16 cellular contexts compared by ENCODE assay signal in genomic region chr16:27771201-27771910, GRCh38.
DNase-seq lines count a peak whose midpoint lies in the region; ATAC-seq and TF ChIP-seq lines count a peak whose summit lies in the region.
"Had no signal": no experiment of that assay in that cellular context is flagged by ENCODE, and none has a peak within 500 bp of the region (broad histone marks: within the 10 kb centered on the region; RNA-seq: fewer than 3 reads in every experiment).

No MANE protein-coding gene starts in this region.

- peak; percentile 27 for ATAC-seq in aorta (ENCODE audit: low FRiP score)
- ATAC-seq: CD8-positive, alpha-beta T cell; K562 had no signal

- no peaks in the 10 kb centered on the region for H3K9me3 Mint-ChIP-seq in nephron progenitor cell
- no peaks in the 10 kb centered on the region for H3K9me3 Mint-ChIP-seq in activated T-helper 1 cell treated with anti-CD3 and anti-CD28 coated beads, Interleukin-12 subunit alpha, Interleukin-12 subunit beta, Interleukin-2, Interleukin-4 antibody, amounts not matched to agents 30 ng/mL and 10 ng/mL and 1 ng/mL, durations not matched to agents 14 hours and 24 hours and 36 hours
- H3K9me3 Mint-ChIP-seq: CD8-positive, alpha-beta T cell had no signal

- H3K9me3 ChIP-seq in aorta (ENCODE audit: control insufficient read depth, low read length): no peaks in the 10 kb centered on the region

- no peaks in the 10 kb centered on the region for H3K27me3 ChIP-seq in dorsolateral prefrontal cortex
- H3K27me3 ChIP-seq in aorta (ENCODE audit: control insufficient read depth in 1 of 2, insufficient read depth in 2 of 2, low read length in 1 of 2): no peaks in the 10 kb centered on the region

- no peaks in the 10 kb centered on the region for H3K27me3 Mint-ChIP-seq in nephron progenitor cell (ENCODE audit: low read depth, poor library complexity)
- no peaks in the 10 kb centered on the region for H3K27me3 Mint-ChIP-seq in activated T-helper 1 cell treated with anti-CD3 and anti-CD28 coated beads, Interleukin-12 subunit alpha, Interleukin-12 subunit beta, Interleukin-2, Interleukin-4 antibody, amounts not matched to agents 30 ng/mL and 10 ng/mL and 1 ng/mL, durations not matched to agents 14 hours and 24 hours and 36 hours (ENCODE audit: insufficient read depth)
- H3K27me3 Mint-ChIP-seq: B cell had no signal

- H3K27ac ChIP-seq in RWPE1 (peak overlapping the region; percentile 90), dorsolateral prefrontal cortex (peak overlapping the region in 39 of 59 donors; percentile 1 to 74 (median 41)), aorta (ENCODE audit: low read depth in 1 of 2, low read length in 2 of 2) (peak overlapping the region in 1 of 2 donors; percentile 76)
- H3K27ac ChIP-seq: HL-60 had no signal

- H3K4me3 ChIP-seq in dorsolateral prefrontal cortex (no peak overlapping the region), aorta (ENCODE audit: low read length in 2 of 2) (no peak overlapping the region)
- H3K4me3 ChIP-seq: K562 had no signal

- no peaks in the 10 kb centered on the region for H3K36me3 ChIP-seq in aorta (ENCODE audit: control insufficient read depth in 1 of 2, insufficient read depth in 2 of 2, low read length in 1 of 2)

- CTCF ChIA-PET in RWPE1 (lab: Yijun Ruan, JAX): interaction anchor here (1.0 kb wide), 1 partner anchor 8 kb away, joined by 3 read pairs; no protein-coding TSS in a partner anchor

- no peaks in the 10 kb centered on the region for H3K4me1 ChIP-seq in aorta (ENCODE audit: control insufficient read depth in 1 of 2, insufficient read depth in 2 of 2, low read length in 2 of 2)

- peaks cover 24% of the 10 kb centered on the region for H3K36me3 Mint-ChIP-seq in nephron progenitor cell (ENCODE audit: low read depth)
- no peaks in the 10 kb centered on the region for H3K36me3 Mint-ChIP-seq in activated T-helper 1 cell treated with anti-CD3 and anti-CD28 coated beads, Interleukin-12 subunit alpha, Interleukin-12 subunit beta, Interleukin-2, Interleukin-4 antibody, amounts not matched to agents 30 ng/mL and 10 ng/mL and 1 ng/mL, durations not matched to agents 14 hours and 24 hours and 36 hours (ENCODE audit: low read depth)

- H3K4me1 Mint-ChIP-seq in nephron progenitor cell: peaks cover 5% of the 10 kb centered on the region
- no peaks in the 10 kb centered on the region for H3K4me1 Mint-ChIP-seq in activated T-helper 1 cell treated with anti-CD3 and anti-CD28 coated beads, Interleukin-12 subunit alpha, Interleukin-12 subunit beta, Interleukin-2, Interleukin-4 antibody, amounts not matched to agents 30 ng/mL and 10 ng/mL and 1 ng/mL, durations not matched to agents 14 hours and 24 hours and 36 hours (ENCODE audit: low read depth)
- H3K4me1 Mint-ChIP-seq: B cell had no signal

- no peak overlapping the region for H3K4me3 Mint-ChIP-seq in nephron progenitor cell
- H3K4me3 Mint-ChIP-seq in activated T-helper 1 cell treated with anti-CD3 and anti-CD28 coated beads, Interleukin-12 subunit alpha, Interleukin-12 subunit beta, Interleukin-2, Interleukin-4 antibody, amounts not matched to agents 30 ng/mL and 10 ng/mL and 1 ng/mL, durations not matched to agents 14 hours and 24 hours and 36 hours: no peak overlapping the region
- H3K4me3 Mint-ChIP-seq: B cell; CD8-positive, alpha-beta T cell had no signal

- peak overlapping the region; percentile 88 for H3K27ac Mint-ChIP-seq in nephron progenitor cell
- no peak overlapping the region for H3K27ac Mint-ChIP-seq in activated T-helper 1 cell treated with anti-CD3 and anti-CD28 coated beads, Interleukin-12 subunit alpha, Interleukin-12 subunit beta, Interleukin-2, Interleukin-4 antibody, amounts not matched to agents 30 ng/mL and 10 ng/mL and 1 ng/mL, durations not matched to agents 14 hours and 24 hours and 36 hours
- H3K27ac Mint-ChIP-seq: B cell; CD8-positive, alpha-beta T cell had no signal

- no peak for DNase-seq in RWPE1 (ENCODE audit: low spot score)
- DNase-seq in dorsolateral prefrontal cortex: no peak
- DNase-seq in nephron progenitor cell: no peak
- DNase-seq in aorta: peak in 1 of 2 donors; percentile 76
- no peak for DNase-seq in NCI-H2196 treated with DMSO at 0.1 percent for 48 hours (lab: John Stamatoyannopoulos, UW; ENCODE audit: unreplicated experiment)
- DNase-seq in GM13977 (ENCODE audit: low spot score): no peak
- DNase-seq in activated T-helper 1 cell treated with anti-CD3 and anti-CD28 coated beads, Interleukin-12 subunit alpha, Interleukin-12 subunit beta, Interleukin-2, Interleukin-4 antibody, amounts not matched to agents 30 ng/mL and 10 ng/mL and 1 ng/mL, durations not matched to agents 14 hours and 24 hours and 36 hours (ENCODE audit: low spot score): no peak
- DNase-seq: CD8-positive, alpha-beta T cell; NCI-H1436; NCI-H2081 treated with DMSO at 0.1 percent for 48 hours; NCI-H226; NCI-H69; SHP77 treated with DMSO at 0.1 percent for 48 hours had no signal

- intact Hi-C loops in dorsolateral prefrontal cortex (cut with DNase I) (no loop called here), aorta (cut with DNase I) (loop anchor here in 1 of 2 donors (10.0 kb wide), 1 partner anchor 63 kb away; no protein-coding TSS in a partner anchor)
- intact Hi-C loops in activated T-helper 1 cell treated with anti-CD3 and anti-CD28 coated beads, Interleukin-12 subunit alpha, Interleukin-12 subunit beta, Interleukin-2, Interleukin-4 antibody, amounts not matched to agents 30 ng/mL and 10 ng/mL and 1 ng/mL, durations not matched to agents 14 hours and 24 hours and 36 hours (cut with micrococcal nuclease): no loop called here

- WGBS in aorta, 2 donors: 57 to 61% methylated on average over 16 of the region's 16 CpGs

- in situ Hi-C loops in GM13977 (cut with MboI; ENCODE audit: low pct_unique_long_range_greater_than_20kb, low sequenced_read_pairs, unreplicated experiment): no loop called here

- POLR2A ChIA-PET in RWPE1 (lab: Yijun Ruan, JAX; ENCODE audit: low non-redundant PET): no interaction called here

- no peak for TF ChIP-seq CTCF in RWPE1 (conservative IDR thresholded peaks at IDR 0.05; ENCODE audit: low read depth)
- no peak for TF ChIP-seq CTCF in dorsolateral prefrontal cortex (IDR thresholded peaks at IDR 0.05 in 54 of 56, conservative IDR thresholded peaks at IDR 0.05 in 2 of 56; ENCODE audit: low read depth in 1 of 56, partially characterized antibody in 56 of 56)
- TF ChIP-seq CTCF in nephron progenitor cell (IDR thresholded peaks at IDR 0.05): no peak
- TF ChIP-seq CTCF in GM13977 (IDR thresholded peaks at IDR 0.05; ENCODE audit: extremely low read depth, insufficient read depth, missing control alignments): no peak
